ENCODE assay signal across 1 cellular context in genomic region chr17:68600123-68600880, GRCh38.
TF ChIP-seq lines count a peak whose summit lies in the region.

No MANE protein-coding gene starts in this region.

TF ChIP-seq in HepG2, 621 proteins besides CTCF, POLR2A, EP300 and RAD21 (continued from another document):
- TF ChIP-seq THAP9 (CRISPR knock-in tag; IDR thresholded peaks at IDR 0.05; ENCODE audit: borderline replicate concordance) (peak; percentile 54; the same call in 1 of the 2 replicates), PLRG1 (conservative IDR thresholded peaks at IDR 0.05) (no peak), NR0B2 (CRISPR knock-in tag; IDR thresholded peaks at IDR 0.05) (peak; percentile 56; the same call in 1 of the 2 replicates), RFX1 (IDR thresholded peaks at IDR 0.05) (no peak), ZNF780A (CRISPR knock-in tag; IDR thresholded peaks at IDR 0.05) (no peak), TIGD3 (CRISPR knock-in tag; IDR thresholded peaks at IDR 0.05; ENCODE audit: borderline replicate concordance) (no peak), FOXC1 (CRISPR knock-in tag; IDR thresholded peaks at IDR 0.05; ENCODE audit: borderline replicate concordance) (no peak; the same call in 1 of the 2 replicates), SIN3B (IDR thresholded peaks at IDR 0.05; ENCODE audit: low read length) (no peak), ZNF335 (CRISPR knock-in tag; IDR thresholded peaks at IDR 0.05) (peak; percentile 24; the same call in 1 of the 2 replicates), U2AF2 (IDR thresholded peaks at IDR 0.05; ENCODE audit: low read depth, low read length) (no peak), ZNF562 (CRISPR knock-in tag; IDR thresholded peaks at IDR 0.05; ENCODE audit: borderline replicate concordance) (no peak), SIX4 (CRISPR knock-in tag; IDR thresholded peaks at IDR 0.05) (no peak), USF2 (IDR thresholded peaks at IDR 0.05; ENCODE audit: low read depth, low read length) (no peak), USF2 (CRISPR knock-in tag; IDR thresholded peaks at IDR 0.05; ENCODE audit: borderline replicate concordance) (no peak), ZNF567 (CRISPR knock-in tag; IDR thresholded peaks at IDR 0.05; ENCODE audit: borderline replicate concordance) (no peak; the same call in 1 of the 2 replicates), NFRKB (IDR thresholded peaks at IDR 0.05) (no peak), TCF12 (IDR thresholded peaks at IDR 0.05) (no peak), TCF12 (CRISPR knock-in tag; IDR thresholded peaks at IDR 0.05) (peak; percentile 80; the same call in 1 of the 2 replicates), GFI1 (CRISPR knock-in tag; IDR thresholded peaks at IDR 0.05; ENCODE audit: borderline replicate concordance) (peak; percentile 89), KDM5B (CRISPR knock-in tag; IDR thresholded peaks at IDR 0.05; ENCODE audit: borderline replicate concordance) (peak; percentile 97), CENPT (CRISPR knock-in tag; IDR thresholded peaks at IDR 0.05; ENCODE audit: low read depth) (no peak), FOSL1 (CRISPR knock-in tag; IDR thresholded peaks at IDR 0.05; ENCODE audit: borderline replicate concordance) (no peak), ZC3H13 (CRISPR knock-in tag; IDR thresholded peaks at IDR 0.05) (peak; percentile 83), ZNF556 (CRISPR knock-in tag; IDR thresholded peaks at IDR 0.05; ENCODE audit: borderline replicate concordance) (peak; percentile 83; the same call in 1 of the 2 replicates), NCOA5 (CRISPR knock-in tag; IDR thresholded peaks at IDR 0.05) (no peak), GPN1 (CRISPR knock-in tag; IDR thresholded peaks at IDR 0.05; ENCODE audit: borderline replicate concordance) (no peak), MBNL3 (CRISPR knock-in tag; conservative IDR thresholded peaks at IDR 0.05) (no peak), ZNF710 (CRISPR knock-in tag; IDR thresholded peaks at IDR 0.05; ENCODE audit: borderline replicate concordance) (peak; percentile 79; the same call in 1 of the 2 replicates), ZFP41 (CRISPR knock-in tag; IDR thresholded peaks at IDR 0.05; ENCODE audit: borderline replicate concordance) (no peak), MIXL1 (CRISPR knock-in tag; IDR thresholded peaks at IDR 0.05) (no peak), ZNF318 (CRISPR knock-in tag; IDR thresholded peaks at IDR 0.05) (peak; percentile 55; the same call in 1 of the 2 replicates), ZNF792 (CRISPR knock-in tag; IDR thresholded peaks at IDR 0.05) (peak; percentile 45; the same call in 1 of the 2 replicates), CCAR2 (optimal IDR thresholded peaks at IDR 0.05; ENCODE audit: low read depth, low read length) (no peak), ZNF24 (IDR thresholded peaks at IDR 0.05) (no peak), KAT8 (CRISPR knock-in tag; IDR thresholded peaks at IDR 0.05) (peak; percentile 57), ZNF496 (CRISPR knock-in tag; IDR thresholded peaks at IDR 0.05; ENCODE audit: insufficient replicate concordance) (no peak), HMGXB3 (CRISPR knock-in tag; IDR thresholded peaks at IDR 0.05; ENCODE audit: borderline replicate concordance) (no peak), TBL1XR1 (IDR thresholded peaks at IDR 0.05; ENCODE audit: borderline replicate concordance, low read length, partially characterized antibody) (no peak), CC2D1A (CRISPR knock-in tag; IDR thresholded peaks at IDR 0.05) (no peak)
